In genomic region chr17:70763018-70763417, GRCh38 we compare ENCODE assay signal across 26 cellular contexts.
"Had no signal": no experiment of that assay in that cellular context is flagged by ENCODE, and none has a peak within 500 bp of the region (broad histone marks: within the 10 kb centered on the region; RNA-seq: fewer than 3 reads in every experiment).

No MANE protein-coding gene starts in this region.

- H3K27me3 ChIP-seq: stomach, suprapubic skin, testis, thyroid gland, tibial artery, tibial nerve, upper lobe of left lung, upper lobe of right lung, vagina had no signal

- ATAC-seq: stimulated activated effector memory CD8-positive, alpha-beta T cell treated with anti-CD3 and anti-CD28 coated beads, Interleukin-12 subunit alpha, Interleukin-12 subunit beta, amount 100 ng/mL, for 72 hours; stimulated activated memory B cell treated with anti-CD40 and anti-IgM and Interleukin-4, amounts not matched to agents 10 μg/mL and 1 μg/mL and 100 μg/mL, for 72 hours; stimulated activated naive B cell treated with anti-CD40 and anti-IgM and Interleukin-4, amounts not matched to agents 10 μg/mL and 1 μg/mL and 100 μg/mL, for 72 hours; stimulated activated naive CD8-positive, alpha-beta T cell treated with anti-CD3 and anti-CD28 coated beads, Interleukin-15, amount 100 ng/mL, for 72 hours; stimulated activated naive CD8-positive, alpha-beta T cell treated with anti-CD3 and anti-CD28 coated beads, Interleukin-15, Interleukin-2, amounts not matched to agents 100 U/mL and 50 U/mL, for 24 hours; upper lobe of right lung had no signal

- H3K4me3 ChIP-seq: stomach, suprapubic skin, testis, thoracic aorta, thyroid gland, tibial artery, tibial nerve, upper lobe of left lung, upper lobe of right lung, uterus, vagina had no signal

- H3K9me3 ChIP-seq: stomach, suprapubic skin, testis, thoracic aorta, thyroid gland, tibial artery, tibial nerve, upper lobe of left lung, upper lobe of right lung, uterus, vagina had no signal

- H3K4me1 ChIP-seq: stomach, suprapubic skin, testis, thyroid gland, tibial artery, tibial nerve, upper lobe of left lung, upper lobe of right lung, uterus, vagina had no signal

- H3K36me3 ChIP-seq: stomach, suprapubic skin, thoracic aorta, thyroid gland, tibial artery, tibial nerve, upper lobe of left lung, upper lobe of right lung, uterus, vagina had no signal

- FAIRE-seq: urothelium cell line had no signal

- H3K27ac ChIP-seq: stomach, suprapubic skin, testis, thoracic aorta, thyroid gland, tibial artery, tibial nerve, upper lobe of left lung, upper lobe of right lung, uterus, vagina had no signal

- DNase-seq: stimulated activated CD4-positive, alpha-beta T cell treated with anti-CD3 and anti-CD28 coated beads, Interleukin-2, amount 100 ng/mL, for 48 hours; stimulated activated CD4-positive, alpha-beta T cell treated with anti-CD3 and anti-CD28 coated beads, Interleukin-4, amount 100 ng/mL, for 1 hour; stimulated activated CD4-positive, alpha-beta T cell treated with anti-CD3 and anti-CD28 coated beads, Interleukin-4, amount 100 ng/mL, for 24 hours; stimulated activated CD4-positive, alpha-beta T cell treated with anti-CD3 and anti-CD28 coated beads, Interleukin-4, amount 100 ng/mL, for 4 hours; stimulated activated CD8-positive, alpha-beta memory T cell treated with anti-CD3 and anti-CD28 coated beads, Interleukin-4, amount 100 ng/mL, for 48 hours; stimulated activated naive B cell treated with anti-CD40 and anti-IgM and Interleukin-4, amounts not matched to agents 10 μg/mL and 1 μg/mL and 100 μg/mL, for 72 hours; stimulated activated naive CD4-positive, alpha-beta T cell; stimulated activated naive CD4-positive, alpha-beta T cell treated with Interleukin-2 at 50 U/mL for 16 hours; stimulated activated naive CD8-positive, alpha-beta T cell treated with anti-CD3 and anti-CD28 coated beads, Interleukin-15, amount 100 ng/mL, for 72 hours; stimulated activated naive CD8-positive, alpha-beta T cell treated with anti-CD3 and anti-CD28 coated beads, Interleukin-15, Interleukin-2, amounts not matched to agents 100 U/mL and 50 U/mL, for 24 hours; stomach; substantia nigra; testis; thyroid gland; tibial artery; trophoblast cell; upper lobe of left lung; upper lobe of right lung; uterus had no signal
